Comparison of ENCODE assay signal across 2 cellular contexts in the genomic region with DNA sequence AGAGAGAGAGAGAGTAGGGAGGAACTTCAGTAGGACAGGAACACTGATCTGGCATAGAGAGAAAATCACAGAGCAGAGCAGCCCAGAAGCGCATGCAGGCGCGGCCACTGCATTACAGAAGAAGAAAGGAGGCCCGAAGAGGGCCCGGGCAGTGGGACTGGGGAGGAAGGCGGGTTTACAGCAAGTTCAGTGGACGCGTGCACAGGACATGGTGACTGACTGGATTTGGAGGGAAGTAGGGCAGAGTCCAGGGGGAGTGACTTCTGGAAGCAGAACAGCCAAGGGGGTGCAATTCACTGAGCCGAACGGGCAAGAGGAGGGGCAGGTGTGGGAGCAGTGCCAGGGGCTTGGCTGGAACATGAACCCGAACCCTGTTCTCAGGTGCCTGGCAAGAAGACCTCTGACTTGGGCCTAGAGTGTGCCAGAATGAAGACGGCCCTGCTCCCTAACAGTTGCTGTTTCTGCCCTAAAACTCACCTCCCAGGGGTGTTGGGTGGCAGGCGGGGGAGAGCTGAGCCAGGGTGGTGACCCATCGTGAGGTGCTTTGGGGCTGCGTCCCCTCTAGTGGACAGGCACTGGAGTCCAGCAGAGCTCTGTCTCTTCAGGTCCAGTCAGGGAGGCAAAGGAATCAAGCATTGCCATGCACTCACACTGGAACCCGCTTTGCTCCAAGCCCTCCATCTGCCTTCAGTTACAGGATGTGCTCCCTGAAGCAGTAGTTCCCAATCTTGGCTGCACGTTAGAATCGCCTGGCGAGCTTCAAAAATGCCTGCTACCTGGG.
TF ChIP-seq lines count a peak whose summit lies in the region.

No MANE protein-coding gene starts in this region.

TF ChIP-seq in H1, 55 proteins besides CTCF, POLR2A, EP300 and RAD21:
- no peak for TF ChIP-seq SUZ12 (IDR thresholded peaks at IDR 0.05; ENCODE audit: low read length)
- no peak for TF ChIP-seq POU5F1 (IDR thresholded peaks at IDR 0.05; ENCODE audit: low read depth, low read length)
- TF ChIP-seq TCF12 (IDR thresholded peaks at IDR 0.05; ENCODE audit: low read depth, low read length), result no peak
- TF ChIP-seq KDM1A (IDR thresholded peaks at IDR 0.05; ENCODE audit: borderline replicate concordance, low read length), result no peak

TF ChIP-seq in GM12891, 5 proteins besides CTCF, POLR2A, EP300 and RAD21:
- no peak for TF ChIP-seq TAF1 (IDR thresholded peaks at IDR 0.05; ENCODE audit: low read depth, low read length)
- no peak for TF ChIP-seq SPI1 (IDR thresholded peaks at IDR 0.05; ENCODE audit: low read depth, low read length)
- TF ChIP-seq POLR2AphosphoS5 (IDR thresholded peaks at IDR 0.05; ENCODE audit: low read depth, low read length), result no peak
- no peak for TF ChIP-seq PAX5 (IDR thresholded peaks at IDR 0.05; ENCODE audit: insufficient read depth, low read length, severe bottlenecking)
- no peak for TF ChIP-seq POU2F2 (IDR thresholded peaks at IDR 0.05; ENCODE audit: low read depth, low read length)
TF ChIP-seq in GM12891: peak in this region for 0.
